ENCODE assay signal across 1 cellular context in genomic region chr3:130975251-130975650, GRCh38.
TF ChIP-seq lines count a peak whose summit lies in the region.

No MANE protein-coding gene starts in this region.

TF ChIP-seq in HepG2, 621 proteins besides CTCF, POLR2A, EP300 and RAD21 (continued from another document):
- no peak for TF ChIP-seq AHDC1 (CRISPR knock-in tag; IDR thresholded peaks at IDR 0.05; ENCODE audit: borderline replicate concordance)
- no peak for TF ChIP-seq HNRNPH1 (optimal IDR thresholded peaks at IDR 0.05; ENCODE audit: low read depth, low read length)
- TF ChIP-seq ZNF331 (CRISPR knock-in tag; IDR thresholded peaks at IDR 0.05): no peak
- no peak for TF ChIP-seq PCBP2 (optimal IDR thresholded peaks at IDR 0.05; ENCODE audit: low read depth, low read length, poor library complexity, severe bottlenecking)
- TF ChIP-seq ZFYVE20 (CRISPR knock-in tag; IDR thresholded peaks at IDR 0.05; ENCODE audit: borderline replicate concordance, low read depth): no peak
- no peak for TF ChIP-seq REL (CRISPR knock-in tag; conservative IDR thresholded peaks at IDR 0.05)
TF ChIP-seq in HepG2: peak in this region for 0.
